8 cellular contexts compared by ENCODE assay signal in genomic region chr17:18225121-18225561, GRCh38. TPM values are rescaled to one million over a fixed set of nuclear protein-coding genes. Genes with fewer than 3 reads are reported as not detected.
DNase-seq lines count a peak whose midpoint lies in the region; ATAC-seq and TF ChIP-seq lines count a peak whose summit lies in the region.

No MANE protein-coding gene starts in this region.

- TF ChIP-seq CTCF in gastroesophageal sphincter (IDR thresholded peaks at IDR 0.05), result no peak

- H3K9me3 ChIP-seq in gastroesophageal sphincter (no peaks in the 10 kb centered on the region), subcutaneous abdominal adipose tissue (ENCODE audit: control insufficient read depth in 5 of 5, low read length in 5 of 5) (no peaks in the 10 kb centered on the region)

- no peaks in the 10 kb centered on the region for H3K36me3 Mint-ChIP-seq in activated naive CD4-positive, alpha-beta T cell treated with anti-CD3 and anti-CD28 coated beads for 36 hours (ENCODE audit: low read depth)

- H3K27me3 ChIP-seq in gastroesophageal sphincter (no peaks in the 10 kb centered on the region), subcutaneous abdominal adipose tissue (ENCODE audit: control insufficient read depth in 5 of 5, insufficient read depth in 4 of 5, low read length in 5 of 5) (no peaks in the 10 kb centered on the region)

- peak; percentile 97 for DNase-seq in ELR (ENCODE audit: low read depth)
- DNase-seq in HEK293T (ENCODE audit: extremely low spot score), result peak; percentile 98
- DNase-seq in NAMALWA (ENCODE audit: low spot score), result peak; percentile 87
- peak; percentile 95 for DNase-seq in SK-N-DZ (ENCODE audit: low spot score)
- DNase-seq in activated naive CD4-positive, alpha-beta T cell treated with anti-CD3 and anti-CD28 coated beads for 36 hours, result peak; percentile 97
- DNase-seq in nucleus accumbens (lab: John Stamatoyannopoulos, UW), result peak in 55 of 56 donors; percentile 58 to 98 (median 89)

- peaks cover 24% of the 10 kb centered on the region for H3K4me1 Mint-ChIP-seq in activated naive CD4-positive, alpha-beta T cell treated with anti-CD3 and anti-CD28 coated beads for 36 hours (ENCODE audit: low read depth)

- TF ChIP-seq POLR2A in gastroesophageal sphincter (IDR thresholded peaks at IDR 0.05), result no peak

- ATAC-seq in gastroesophageal sphincter, result peak; percentile 97

- H3K4me3 ChIP-seq in gastroesophageal sphincter (peak overlapping the region in 1 of 2 donors; percentile 65), subcutaneous abdominal adipose tissue (ENCODE audit: low read depth in 1 of 5, low read length in 5 of 5) (peak overlapping the region; percentile 57 to 87 (median 65))

- H3K4me1 ChIP-seq in gastroesophageal sphincter (peaks cover 0 to 37% (median 15%) of the 10 kb centered on the region in 3 donors), subcutaneous abdominal adipose tissue (ENCODE audit: control insufficient read depth in 5 of 5, insufficient read depth in 5 of 5, low read length in 5 of 5) (peaks cover 0 to 47% (median 39%) of the 10 kb centered on the region in 5 donors)

- H3K27ac ChIP-seq in gastroesophageal sphincter, result peak overlapping the region in 3 of 4 donors; percentile 66 to 81 (median 76)
- peak overlapping the region; percentile 50 for H3K27ac ChIP-seq in subcutaneous abdominal adipose tissue (ENCODE audit: low read depth, low read length)

- no peaks in the 10 kb centered on the region for H3K27me3 Mint-ChIP-seq in activated naive CD4-positive, alpha-beta T cell treated with anti-CD3 and anti-CD28 coated beads for 36 hours (ENCODE audit: low read depth)

- 0 to 6% methylated on average over 2 to 7 of the region's 42 CpGs for WGBS in gastroesophageal sphincter (ENCODE audit: low coverage in 1 of 2), 2 donors

- no peak overlapping the region for H3K27ac Mint-ChIP-seq in activated naive CD4-positive, alpha-beta T cell treated with anti-CD3 and anti-CD28 coated beads for 36 hours

- TF ChIP-seq EP300 in gastroesophageal sphincter (IDR thresholded peaks at IDR 0.05), result no peak

- peak overlapping the region; percentile 70 for H3K4me3 Mint-ChIP-seq in activated naive CD4-positive, alpha-beta T cell treated with anti-CD3 and anti-CD28 coated beads for 36 hours

- CTCF ChIA-PET in HEK293T (lab: Yijun Ruan, JAX), result no interaction called here
- CTCF ChIA-PET in activated naive CD4-positive, alpha-beta T cell treated with anti-CD3 and anti-CD28 coated beads for 36 hours (lab: Charles Lee), result no interaction called here

- H3K9ac ChIP-seq in subcutaneous abdominal adipose tissue (ENCODE audit: low read length in 5 of 5), result peak overlapping the region in 3 of 5 donors; percentile 59 to 64 (median 62)

- intact Hi-C loops in activated naive CD4-positive, alpha-beta T cell treated with anti-CD3 and anti-CD28 coated beads for 36 hours (cut with micrococcal nuclease), result loop anchor here (1.0 kb wide), 3 partner anchors 33 to 90 kb away; partner anchors contain the start of genes ALKBH5, FLII and SMCR8

- POLR2A ChIA-PET in HEK293T (lab: Yijun Ruan, JAX), result interaction anchor here (1.2 to 2.0 kb wide), 4 partner anchors 12 to 89 kb away, joined by 3 to 13 read pairs (median 4); partner anchors contain the start of genes ALKBH5, MIEF2 and TOP3A

- H3K9me3 Mint-ChIP-seq in activated naive CD4-positive, alpha-beta T cell treated with anti-CD3 and anti-CD28 coated beads for 36 hours, result no peaks in the 10 kb centered on the region

- no peaks in the 10 kb centered on the region for H3K36me3 ChIP-seq in gastroesophageal sphincter
- no peaks in the 10 kb centered on the region for H3K36me3 ChIP-seq in subcutaneous abdominal adipose tissue (ENCODE audit: control insufficient read depth in 5 of 5, insufficient read depth in 5 of 5, low read length in 5 of 5)

TF ChIP-seq in HEK293T, 16 proteins besides CTCF, POLR2A, EP300 and RAD21:
- TF ChIP-seq PKNOX1 (IDR thresholded peaks at IDR 0.05) (peak; percentile 87), ZNF384 (IDR thresholded peaks at IDR 0.05) (no peak), L3MBTL2 (conservative IDR thresholded peaks at IDR 0.05) (peak; percentile 52), HDGF (IDR thresholded peaks at IDR 0.05; ENCODE audit: borderline replicate concordance) (peak; percentile 76; the same call in 1 of the 2 replicates), BHLHE40 (IDR thresholded peaks at IDR 0.05; ENCODE audit: borderline replicate concordance) (no peak), LEF1 (IDR thresholded peaks at IDR 0.05; ENCODE audit: borderline replicate concordance) (0 out of 2 replicates have a peak, but pooled peaks have one; percentile 68), SUZ12 (IDR thresholded peaks at IDR 0.05) (no peak)
TF ChIP-seq in HEK293T: peak in this region for 4.

RNA-seq across cellular contexts. Expression of gene LLGL1, which starts 0.3 kb away (rescaled TPM):
- 99.4 and 115 TPM in 2 replicates for polyA plus RNA-seq in SK-N-DZ (2014; cell fraction: cytosol; rRNA removed)
- polyA plus RNA-seq in SK-N-DZ (2014; cell fraction: nucleus; rRNA removed), result 83.2 and 89.5 TPM in 2 replicates
- 10 to 100 TPM; 14.8 to 15.0 TPM for total RNA-seq in activated naive CD4-positive, alpha-beta T cell treated with anti-CD3 and anti-CD28 coated beads for 36 hours
- total RNA-seq in gastroesophageal sphincter, result 10 to 100 TPM; 16.7 to 31.7 (median 22.1) TPM

RNA-seq across cellular contexts. Expression of gene FLII, which starts 33.4 kb away (rescaled TPM):
- 45.9 and 54.5 TPM in 2 replicates for polyA plus RNA-seq in SK-N-DZ (2014; cell fraction: cytosol; rRNA removed)
- 158 and 200 TPM in 2 replicates for polyA plus RNA-seq in SK-N-DZ (2014; cell fraction: nucleus; rRNA removed)
- total RNA-seq in activated naive CD4-positive, alpha-beta T cell treated with anti-CD3 and anti-CD28 coated beads for 36 hours, result 100 to 1,000 TPM; 326 to 328 TPM
- 100 to 1,000 TPM; 283 to 543 (median 310) TPM for total RNA-seq in gastroesophageal sphincter

RNA-seq across cellular contexts. Expression of gene MIEF2, which starts 35.3 kb away (rescaled TPM):
- 10.1 and 19.3 TPM in 2 replicates for polyA plus RNA-seq in SK-N-DZ (2014; cell fraction: cytosol; rRNA removed)
- polyA plus RNA-seq in SK-N-DZ (2014; cell fraction: nucleus; rRNA removed), result 34.9 and 35.8 TPM in 2 replicates
- total RNA-seq in activated naive CD4-positive, alpha-beta T cell treated with anti-CD3 and anti-CD28 coated beads for 36 hours, result 1 to 10 TPM; 6.0 to 7.1 TPM
- total RNA-seq in gastroesophageal sphincter, result 10 to 100 TPM; 10.8 to 19.0 (median 12.5) TPM

RNA-seq across cellular contexts. Expression of gene ALKBH5, which starts 41.5 kb away (rescaled TPM):
- 65.7 and 68.3 TPM in 2 replicates for polyA plus RNA-seq in SK-N-DZ (2014; cell fraction: cytosol; rRNA removed)
- 39.1 and 41.5 TPM in 2 replicates for polyA plus RNA-seq in SK-N-DZ (2014; cell fraction: nucleus; rRNA removed)
- 10 to 100 TPM; 83.4 to 86.7 TPM for total RNA-seq in activated naive CD4-positive, alpha-beta T cell treated with anti-CD3 and anti-CD28 coated beads for 36 hours
- total RNA-seq in gastroesophageal sphincter, result 100 to 1,000 TPM; 123 to 207 (median 131) TPM
